ENCODE assay signal across 24 cellular contexts in genomic region chr20:12982098-12982497, GRCh38. TPM values are rescaled to one million over a fixed set of nuclear protein-coding genes. Genes with fewer than 3 reads are reported as not detected.
"Had no signal": no experiment of that assay in that cellular context is flagged by ENCODE, and none has a peak within 500 bp of the region (broad histone marks: within the 10 kb centered on the region; RNA-seq: fewer than 3 reads in every experiment).

No MANE protein-coding gene starts in this region.

- H3K4me1 ChIP-seq: SJCRH30 had no signal

- H3K4me2 ChIP-seq: PC-9 had no signal

- H3K4me3 ChIP-seq: MG63, PC-9, Peyer's patch, SJCRH30 had no signal

- H3K36me3 ChIP-seq: MG63, Peyer's patch, SJCRH30 had no signal

- FAIRE-seq: HTR-8/SVneo had no signal

- H3K27ac ChIP-seq: PC-9, Peyer's patch, SJCRH30 had no signal

- H3K27me3 ChIP-seq: MG63, Peyer's patch, SJCRH30 had no signal

- ATAC-seq: Right ventricle myocardium inferior, SK-N-SH treated with all-trans-retinoic acid at 6 μM for 48 hours had no signal

- H3K9me3 ChIP-seq: MG63, Peyer's patch, SJCRH30 had no signal

- H2AFZ ChIP-seq: PC-9 had no signal

- DNase-seq: KBM-7, MG63, NCI-H1092, NCI-H1105 treated with DMSO at 0.1 percent for 48 hours, NCI-H1417 treated with DMSO at 0.1 percent for 48 hours, NCI-H146, NCI-H1694 treated with DMSO at 0.1 percent for 48 hours, NCI-H1930, NCI-H2081, NCI-H2107, NCI-H2171, NCI-H226, NCI-H446, NCI-H510A, NCI-H524 treated with DMSO at 0.1 percent for 48 hours, NCI-H69, NCI-H774, PC-9, Peyer's patch, SHP77 treated with DMSO at 0.1 percent for 48 hours, SJCRH30 had no signal

RNA-seq across cellular contexts. Expression of gene SPTLC3, which starts 26.7 kb away (rescaled TPM):
- total RNA-seq: SJCRH30 had no signal
